ENCODE assay signal across 8 cellular contexts in the genomic region with DNA sequence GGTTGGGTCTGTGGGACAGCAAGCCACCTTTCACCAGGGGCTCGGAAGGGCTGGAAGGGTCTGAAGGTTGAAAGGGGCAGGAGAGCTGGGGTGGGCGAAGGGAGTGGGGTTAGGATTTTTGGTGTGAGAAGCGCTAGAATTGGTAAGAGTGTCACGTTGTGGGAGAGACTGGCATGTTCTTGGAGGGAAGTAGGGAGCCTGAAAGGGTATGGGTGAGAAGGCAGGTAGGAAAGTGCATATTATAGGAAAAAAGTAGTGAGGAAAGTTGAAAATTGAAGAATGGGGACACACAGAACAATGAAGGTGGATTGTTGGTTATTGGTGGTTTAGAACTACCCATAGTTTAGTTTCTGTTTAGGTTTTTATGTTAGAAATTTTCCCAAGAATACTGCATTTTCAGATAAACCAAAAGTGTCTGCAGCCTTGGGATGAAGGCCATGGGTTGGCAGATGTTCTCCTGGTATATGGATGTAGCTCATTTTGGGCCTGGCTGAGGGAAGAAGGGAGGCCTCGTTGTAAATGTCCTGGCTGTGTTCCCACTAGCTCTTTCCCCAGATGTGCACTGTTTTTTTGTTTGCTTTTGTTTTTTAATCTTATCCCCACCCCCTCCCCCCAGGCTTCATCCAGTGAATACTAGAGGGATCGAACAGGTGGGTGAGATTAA. TPM values are rescaled to one million over a fixed set of nuclear protein-coding genes. Genes with fewer than 3 reads are reported as not detected.
DNase-seq lines count a peak whose midpoint lies in the region; ATAC-seq and TF ChIP-seq lines count a peak whose summit lies in the region.
"Had no signal": no experiment of that assay in that cellular context is flagged by ENCODE, and none has a peak within 500 bp of the region (broad histone marks: within the 10 kb centered on the region; RNA-seq: fewer than 3 reads in every experiment).

No MANE protein-coding gene starts in this region.

- H3K9me3 ChIP-seq in HEK293 (ENCODE audit: control insufficient read depth, insufficient read depth, low read depth, low read length) = no peaks in the 10 kb centered on the region
- no peaks in the 10 kb centered on the region for H3K9me3 ChIP-seq in skeletal muscle tissue (ENCODE audit: control insufficient read depth in 3 of 3, low read length in 3 of 3)

- no peak for TF ChIP-seq CTCF in HEK293 (tag by site-specific recombination; IDR thresholded peaks at IDR 0.05)
- no peak for TF ChIP-seq CTCF in fibroblast of villous mesenchyme (IDR thresholded peaks at IDR 0.05; ENCODE audit: insufficient read depth, low read depth, low read length)

- DNase-seq in T-cell (no peak), fibroblast of villous mesenchyme (ENCODE audit: low read depth) (no peak), NCI-H1048 (lab: John Stamatoyannopoulos, UW) (no peak)

- peak overlapping the region; percentile 65 to 96 (median 83) for H3K4me3 Mint-ChIP-seq in T-cell

- H3K27ac ChIP-seq in HEK293 (ENCODE audit: extremely low read depth, low read depth, low read length) (no peak overlapping the region; the same call in 1 of the 2 replicates), skeletal muscle tissue (ENCODE audit: low read depth, low read length) (peak overlapping the region; percentile 72)

- peak overlapping the region; percentile 98 for H3K4me3 ChIP-seq in HEK293 (ENCODE audit: low read depth, low read length)
- H3K4me3 ChIP-seq in fibroblast of villous mesenchyme (ENCODE audit: low read depth, low read length) = peak overlapping the region; percentile 94
- peak overlapping the region; percentile 76 to 78 (median 78) for H3K4me3 ChIP-seq in skeletal muscle tissue (ENCODE audit: low read length in 3 of 3)

- H3K4me1 Mint-ChIP-seq in T-cell = peaks cover 47 to 53% (median 50%) of the 10 kb centered on the region in 3 donors

- POLR2A ChIA-PET in HEK293 (lab: Yijun Ruan, JAX) = interaction anchor here (0.6 kb wide), 1 partner anchor 8 kb away, joined by 5 read pairs; no protein-coding TSS in a partner anchor
- POLR2A ChIA-PET in T-cell (lab: Charles Lee) = interaction anchor here in 1 of 2 donors (0.5 kb wide), 1 partner anchor 88 kb away, joined by 3 read pairs; no protein-coding TSS in a partner anchor

- peak overlapping the region; percentile 68 to 84 (median 68) for H3K9ac ChIP-seq in skeletal muscle tissue (ENCODE audit: low read depth in 1 of 3, low read length in 3 of 3)

- H3K27ac Mint-ChIP-seq in T-cell = peak overlapping the region; percentile 76 to 80

- CTCF ChIA-PET in HEK293 (lab: Yijun Ruan, JAX) (interaction anchor here (0.6 to 5.7 kb wide), 13 partner anchors 9 to 354 kb away, joined by 3 to 56 read pairs (median 5); no protein-coding TSS in a partner anchor), T-cell (lab: Charles Lee) (interaction anchor here (0.6 to 2.8 kb wide), 8 partner anchors 9 to 87 kb away, joined by 3 to 22 read pairs (median 4); no protein-coding TSS in a partner anchor)

- peaks cover under 1% of the 10 kb centered on the region for H3K36me3 Mint-ChIP-seq in T-cell

- no peak for ATAC-seq in T-cell (replicated peaks in 1 of 4)
- no peak for ATAC-seq in HG03025 (IDR thresholded peaks at IDR 0.05; ENCODE audit: low FRiP score, unreplicated experiment)
- no peak for ATAC-seq in HG02840 (IDR thresholded peaks at IDR 0.05; ENCODE audit: low FRiP score, unreplicated experiment)

- H3K4me1 ChIP-seq in HEK293 (ENCODE audit: control insufficient read depth, insufficient read depth, low read length) (peaks cover 5% of the 10 kb centered on the region; the same call in 1 of the 2 replicates), skeletal muscle tissue (ENCODE audit: control insufficient read depth in 3 of 3, insufficient read depth in 3 of 3, low read length in 3 of 3) (peaks cover 17 to 22% (median 22%) of the 10 kb centered on the region in 3 donors)

- no peaks in the 10 kb centered on the region for H3K27me3 ChIP-seq in skeletal muscle tissue (ENCODE audit: control insufficient read depth in 3 of 3, insufficient read depth in 3 of 3, low read length in 3 of 3)

- no peaks in the 10 kb centered on the region for H3K27me3 Mint-ChIP-seq in T-cell

- no peaks in the 10 kb centered on the region for H3K9me3 Mint-ChIP-seq in T-cell

- H3K36me3 ChIP-seq in HEK293 (ENCODE audit: control insufficient read depth in 2 of 2, insufficient read depth in 1 of 2, low read length in 2 of 2) (peaks cover 0 to 45% of the 10 kb centered on the region in 2 experiments; a peak in 2 of 3 replicates), skeletal muscle tissue (ENCODE audit: control insufficient read depth in 3 of 3, insufficient read depth in 3 of 3, low read length in 3 of 3) (peaks cover 2 to 8% (median 6%) of the 10 kb centered on the region in 3 donors)

TF ChIP-seq in HEK293, 187 proteins besides CTCF, POLR2A, EP300 and RAD21:
- TF ChIP-seq ZBTB20 (tag by site-specific recombination; IDR thresholded peaks at IDR 0.05) = peak; percentile 30; the same call in 1 of the 2 replicates
- TF ChIP-seq ZSCAN23 (tag by site-specific recombination; IDR thresholded peaks at IDR 0.05) = no peak
- 0 out of 2 replicates have a peak, but pooled peaks have one; percentile 40 for TF ChIP-seq ZBTB17 (tag by site-specific recombination; IDR thresholded peaks at IDR 0.05)
- TF ChIP-seq ZNF514 (tag by site-specific recombination; IDR thresholded peaks at IDR 0.05) = no peak
- TF ChIP-seq ZNF366 (tag by site-specific recombination; conservative IDR thresholded peaks at IDR 0.05) = peak; percentile 36; the same call in 1 of the 2 replicates
- peak; percentile 77; the same call in 1 of the 2 replicates for TF ChIP-seq SCRT2 (tag by site-specific recombination; IDR thresholded peaks at IDR 0.05)
- TF ChIP-seq ZNF16 (tag by site-specific recombination; IDR thresholded peaks at IDR 0.05; ENCODE audit: low read depth) = peak; percentile 51; the same call in 1 of the 2 replicates
- no peak for TF ChIP-seq ZNF529 (tag by site-specific recombination; IDR thresholded peaks at IDR 0.05; ENCODE audit: insufficient replicate concordance)
- TF ChIP-seq ZNF600 (tag by site-specific recombination; IDR thresholded peaks at IDR 0.05) = peak; percentile 53; the same call in 1 of the 2 replicates
- TF ChIP-seq, protein P1, sequence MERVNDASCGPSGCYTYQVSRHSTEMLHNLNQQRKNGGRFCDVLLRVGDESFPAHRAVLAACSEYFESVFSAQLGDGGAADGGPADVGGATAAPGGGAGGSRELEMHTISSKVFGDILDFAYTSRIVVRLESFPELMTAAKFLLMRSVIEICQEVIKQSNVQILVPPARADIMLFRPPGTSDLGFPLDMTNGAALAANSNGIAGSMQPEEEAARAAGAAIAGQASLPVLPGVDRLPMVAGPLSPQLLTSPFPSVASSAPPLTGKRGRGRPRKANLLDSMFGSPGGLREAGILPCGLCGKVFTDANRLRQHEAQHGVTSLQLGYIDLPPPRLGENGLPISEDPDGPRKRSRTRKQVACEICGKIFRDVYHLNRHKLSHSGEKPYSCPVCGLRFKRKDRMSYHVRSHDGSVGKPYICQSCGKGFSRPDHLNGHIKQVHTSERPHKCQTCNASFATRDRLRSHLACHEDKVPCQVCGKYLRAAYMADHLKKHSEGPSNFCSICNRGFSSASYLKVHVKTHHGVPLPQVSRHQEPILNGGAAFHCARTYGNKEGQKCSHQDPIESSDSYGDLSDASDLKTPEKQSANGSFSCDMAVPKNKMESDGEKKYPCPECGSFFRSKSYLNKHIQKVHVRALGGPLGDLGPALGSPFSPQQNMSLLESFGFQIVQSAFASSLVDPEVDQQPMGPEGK (tag by site-specific recombination; IDR thresholded peaks at IDR 0.05) = no peak
- peak; percentile 88 for TF ChIP-seq PRDM1 (tag by site-specific recombination; IDR thresholded peaks at IDR 0.05)
- TF ChIP-seq ZNF623 (tag by site-specific recombination; IDR thresholded peaks at IDR 0.05) = 0 out of 2 replicates have a peak, but pooled peaks have one; percentile 1

RNA-seq across cellular contexts. Expression of gene LRRC42, which starts 1.2 kb away (rescaled TPM):
- total RNA-seq in T-cell (1 to 10 TPM; 6.3 to 8.8 (median 7.9) TPM), fibroblast of villous mesenchyme (39.0 and 47.1 TPM in 2 replicates), skeletal muscle tissue (14.1 TPM)

RNA-seq across cellular contexts. Expression of gene IFT25, which starts 1.8 kb away (rescaled TPM):
- total RNA-seq in T-cell (10 to 100 TPM; 24.5 to 33.1 (median 31.2) TPM), fibroblast of villous mesenchyme (23.5 and 30.2 TPM in 2 replicates), skeletal muscle tissue (13.6 TPM)

RNA-seq across cellular contexts. Expression of gene DIO1, which starts 53.3 kb away (rescaled TPM):
- not detected for total RNA-seq in T-cell
- total RNA-seq in fibroblast of villous mesenchyme = not detected in 2 replicates
- total RNA-seq in skeletal muscle tissue = not detected
- total RNA-seq: HT1080 had no signal

RNA-seq across cellular contexts. Expression of gene YIPF1, which starts 57.7 kb away (rescaled TPM):
- total RNA-seq in T-cell (10 to 100 TPM; 11.5 to 17.2 (median 14.5) TPM), fibroblast of villous mesenchyme (27.4 and 31.1 TPM in 2 replicates), skeletal muscle tissue (14.6 TPM)
